ENCODE assay signal across 22 cellular contexts in genomic region chr1:169149555-169150286, GRCh38. TPM values are rescaled to one million over a fixed set of nuclear protein-coding genes. Genes with fewer than 3 reads are reported as not detected.
DNase-seq lines count a peak whose midpoint lies in the region; ATAC-seq, FAIRE-seq and TF ChIP-seq lines count a peak whose summit lies in the region.
"Had no signal": no experiment of that assay in that cellular context is flagged by ENCODE, and none has a peak within 500 bp of the region (broad histone marks: within the 10 kb centered on the region; RNA-seq: fewer than 3 reads in every experiment).

No MANE protein-coding gene starts in this region.

- no peaks in the 10 kb centered on the region for H3K36me3 Mint-ChIP-seq in natural killer cell

- TF ChIP-seq RAD21 in A549 (conservative IDR thresholded peaks at IDR 0.05 in 1 of 2, IDR thresholded peaks at IDR 0.05 in 1 of 2): no peak

- H3K4me3 Mint-ChIP-seq in natural killer cell: no peak overlapping the region
- H3K4me3 Mint-ChIP-seq: CD4-positive, alpha-beta memory T cell had no signal

- TF ChIP-seq EP300 in A549 (IDR thresholded peaks at IDR 0.05): no peak

- H3K27me3 ChIP-seq in right lobe of liver: no peaks in the 10 kb centered on the region

- CTCF ChIA-PET in A549 (lab: Yijun Ruan, JAX): interaction anchor here (0.8 kb wide), 1 partner anchor 547 kb away, joined by 4 read pairs; no protein-coding TSS in a partner anchor

- no peaks in the 10 kb centered on the region for H3K4me1 Mint-ChIP-seq in natural killer cell
- H3K4me1 Mint-ChIP-seq: CD4-positive, alpha-beta memory T cell had no signal

- H3K27ac ChIP-seq in A549: peak overlapping the region; percentile 89 to 95
- H3K27ac ChIP-seq in right lobe of liver: peak overlapping the region in 2 of 3 donors; percentile 90
- H3K27ac ChIP-seq: PC-9 had no signal

- ATAC-seq in A549 (no peak), right lobe of liver (no peak), natural killer cell (no peak)

- H3K9me3 Mint-ChIP-seq in natural killer cell: no peaks in the 10 kb centered on the region
- H3K9me3 Mint-ChIP-seq: CD4-positive, alpha-beta memory T cell had no signal

- TF ChIP-seq CTCF in A549 (IDR thresholded peaks at IDR 0.05) (no peak), choroid plexus epithelial cell (conservative IDR thresholded peaks at IDR 0.05; ENCODE audit: low read depth, low read length) (no peak), fibroblast of the aortic adventitia (IDR thresholded peaks at IDR 0.05; ENCODE audit: insufficient read depth, low read length) (no peak), right lobe of liver (IDR thresholded peaks at IDR 0.05) (no peak), natural killer cell (IDR thresholded peaks at IDR 0.05) (no peak)

- no peak overlapping the region for H3K4me3 ChIP-seq in A549
- H3K4me3 ChIP-seq in choroid plexus epithelial cell (ENCODE audit: low read depth, low read length): no peak overlapping the region
- H3K4me3 ChIP-seq in fibroblast of the aortic adventitia (ENCODE audit: low read depth, low read length): no peak overlapping the region
- no peak overlapping the region for H3K4me3 ChIP-seq in right lobe of liver
- H3K4me3 ChIP-seq: PC-9 had no signal

- no peak for DNase-seq in A549 (ENCODE audit: low read depth in 1 of 2, low spot score in 1 of 2)
- peak; percentile 65 for DNase-seq in choroid plexus epithelial cell (ENCODE audit: low read depth)
- DNase-seq in fibroblast of the aortic adventitia (ENCODE audit: low read depth): peak; percentile 4
- DNase-seq in right lobe of liver: no peak
- DNase-seq in T-helper 1 cell: no peak
- DNase-seq in natural killer cell: no peak
- DNase-seq in AG20443 (ENCODE audit: low spot score): no peak
- DNase-seq in HK-2 (ENCODE audit: unreplicated experiment): no peak
- DNase-seq: C1 segment of cervical spinal cord; CD4-positive, alpha-beta memory T cell; COR-L47; DMS53; KBM-7; NCI-H1694; NCI-H2081; NCI-H2227 treated with DMSO at 0.1 percent for 48 hours; NCI-H526 treated with DMSO at 0.1 percent for 48 hours; PC-9; Right ventricle myocardium superior; RPMI8226 had no signal

- TF ChIP-seq POLR2A in A549 (IDR thresholded peaks at IDR 0.05; ENCODE audit: low read length): no peak
- TF ChIP-seq POLR2A in right lobe of liver (IDR thresholded peaks at IDR 0.05): no peak

- POLR2A ChIA-PET in A549 (lab: Yijun Ruan, JAX): no interaction called here

- H3K4me1 ChIP-seq in A549 (peaks cover 51% of the 10 kb centered on the region), right lobe of liver (peaks cover 0 to 31% (median 14%) of the 10 kb centered on the region in 4 donors)

- 0 out of 3 replicates have a peak, but pooled peaks cover 2% of the 10 kb centered on the region for H3K9me3 ChIP-seq in A549
- no peaks in the 10 kb centered on the region for H3K9me3 ChIP-seq in right lobe of liver

- no peaks in the 10 kb centered on the region for H3K27me3 Mint-ChIP-seq in natural killer cell (ENCODE audit: low read depth in 2 of 2)
- H3K27me3 Mint-ChIP-seq: CD4-positive, alpha-beta memory T cell had no signal

- peak overlapping the region; percentile 65; the same call in 2 of the 3 replicates for H3K4me2 ChIP-seq in A549
- H3K4me2 ChIP-seq: PC-9 had no signal

- WGBS in A549 (ENCODE audit: missing lambda C conversion rate): 91% methylated on average over 2 of the region's 2 CpGs
- WGBS in right lobe of liver (ENCODE audit: insufficient coverage, low coverage, low lambda C conversion rate, missing lambda C conversion rate): 71% methylated on average over 2 of the region's 2 CpGs

- no peak overlapping the region for H3K27ac Mint-ChIP-seq in natural killer cell
- H3K27ac Mint-ChIP-seq: CD4-positive, alpha-beta memory T cell had no signal

- H3K36me3 ChIP-seq in right lobe of liver: no peaks in the 10 kb centered on the region

- no peak for FAIRE-seq in A549 (lab: Jason Lieb, UNC)
- FAIRE-seq: GM18507, H54 had no signal

- intact Hi-C loops in right lobe of liver (cut with DNase I): no loop called here
- intact Hi-C loops in natural killer cell (cut with micrococcal nuclease): no loop called here

TF ChIP-seq in A549, 52 proteins besides CTCF, POLR2A, EP300 and RAD21:
- TF ChIP-seq CEBPB (IDR thresholded peaks at IDR 0.05) (peak in 1 of 2 experiments; percentile 13; a peak in 1 of 4 replicates), NPAS2 (CRISPR knock-in tag; IDR thresholded peaks at IDR 0.05; ENCODE audit: borderline replicate concordance) (no peak)

RNA-seq across cellular contexts. Expression of gene ATP1B1, which starts 43.2 kb away (rescaled TPM):
- 323 and 377 TPM in 2 replicates for polyA plus RNA-seq in A549 (2011; rRNA removed)
- 74.7 and 88.8 TPM in 2 replicates for polyA plus RNA-seq in A549 (2012; cell fraction: cytosol; rRNA removed)
- polyA plus RNA-seq in A549 (2012; cell fraction: nucleus; rRNA removed): 51.7 and 61.3 TPM in 2 replicates
- 215 to 313 TPM (median 303 TPM) in 3 replicates for polyA plus RNA-seq in A549 (2017; fragmentation: RNase III; extraction: RNeasy Plus Mini Kit Qiagen cat#74134 plus additional on column Dnase treatment)
- 112 and 115 TPM in 2 replicates for polyA minus RNA-seq in A549 (2011; rRNA and poly(A)+ RNA removed)
- 13.7 and 39.7 TPM in 2 replicates for total RNA-seq in fibroblast of the aortic adventitia (ENCODE audit: low replicate concordance)
- 10 to 100 TPM; 69.6 to 99.5 (median 78.5) TPM for total RNA-seq in right lobe of liver
- total RNA-seq in natural killer cell: 10 to 100 TPM in 1 of 3 donors, 1 to 10 TPM in 2; 3.4 to 10.4 (median 4.9) TPM

Comparison
In these comparisons a context has a peak if more than half of its experiments do, and no peak if none do; other contexts are left out.
1. DNase-seq: peak in choroid plexus epithelial cell (single experiment) and fibroblast of the aortic adventitia (single experiment); none in A549 (0 of 2), right lobe of liver (0 of 3), T-helper 1 cell (0 of 5), natural killer cell (single experiment), AG20443 (single experiment) and HK-2 (single experiment).